Comparison of ENCODE assay signal across 8 cellular contexts in the genomic region with DNA sequence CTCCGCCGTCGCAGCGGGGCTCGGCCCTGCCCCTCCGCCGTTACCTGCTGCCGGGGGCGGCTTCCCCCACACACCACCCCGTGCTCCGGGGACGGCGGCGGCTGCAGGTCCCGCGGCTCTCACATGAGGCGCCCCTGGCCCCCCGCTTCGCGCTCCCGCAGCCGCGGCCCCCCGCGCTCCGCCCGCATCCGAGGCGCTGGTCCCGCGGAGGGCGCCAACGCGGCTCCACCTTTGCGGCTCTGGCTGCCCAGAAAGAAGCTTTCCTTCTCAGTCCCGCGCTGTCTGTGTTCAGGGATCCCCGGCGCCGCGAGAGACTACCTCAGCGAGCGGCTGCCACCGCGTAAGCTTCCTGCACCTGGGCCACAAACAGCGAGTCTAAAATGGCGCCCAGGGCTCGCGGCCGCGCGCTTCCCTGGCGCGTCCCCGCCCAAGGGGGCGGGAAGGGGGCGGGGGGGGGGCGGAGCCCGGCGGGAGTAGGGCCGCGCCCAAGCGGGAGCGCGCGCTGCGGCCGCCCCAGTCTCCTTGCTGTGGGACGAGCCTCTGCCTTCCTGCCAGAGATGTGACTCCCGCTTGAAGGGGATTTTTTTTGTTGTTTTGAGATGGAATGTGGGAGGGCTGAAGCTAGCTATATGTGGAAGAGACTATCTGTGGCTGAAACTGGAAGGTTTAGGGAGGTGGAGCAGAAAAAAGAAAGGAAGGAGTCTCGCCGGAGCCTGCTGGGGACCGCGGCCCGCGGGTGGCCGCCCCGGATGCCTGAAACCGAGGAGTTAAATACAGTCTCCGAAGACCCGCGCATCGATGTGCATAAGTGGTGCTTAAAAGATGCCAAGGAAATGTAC. TPM values are rescaled to one million over a fixed set of nuclear protein-coding genes. Genes with fewer than 3 reads are reported as not detected.
DNase-seq lines count a peak whose midpoint lies in the region; ATAC-seq and TF ChIP-seq lines count a peak whose summit lies in the region.

A gene with protein sequence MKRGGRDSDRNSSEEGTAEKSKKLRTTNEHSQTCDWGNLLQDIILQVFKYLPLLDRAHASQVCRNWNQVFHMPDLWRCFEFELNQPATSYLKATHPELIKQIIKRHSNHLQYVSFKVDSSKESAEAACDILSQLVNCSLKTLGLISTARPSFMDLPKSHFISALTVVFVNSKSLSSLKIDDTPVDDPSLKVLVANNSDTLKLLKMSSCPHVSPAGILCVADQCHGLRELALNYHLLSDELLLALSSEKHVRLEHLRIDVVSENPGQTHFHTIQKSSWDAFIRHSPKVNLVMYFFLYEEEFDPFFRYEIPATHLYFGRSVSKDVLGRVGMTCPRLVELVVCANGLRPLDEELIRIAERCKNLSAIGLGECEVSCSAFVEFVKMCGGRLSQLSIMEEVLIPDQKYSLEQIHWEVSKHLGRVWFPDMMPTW (minus strand): TSS at position 377 of the 839 bp plus-strand sequence. CDS start 5,299 bp downstream, outside the sequence.

- WGBS in psoas muscle, 3 donors, result 0 to 1% (median 0%) methylated on average over 41 to 81 of the region's 83 CpGs
- whole genome bisulfite sequencing in urinary bladder, result under 1% methylated on average over 83 of the region's 83 CpGs

- H3K36me3 ChIP-seq in psoas muscle (ENCODE audit: insufficient read depth in 1 of 2, low read depth in 1 of 2), result no peaks in the 10 kb centered on the region
- H3K36me3 ChIP-seq in urinary bladder (ENCODE audit: insufficient read depth), result no peaks in the 10 kb centered on the region

- TF ChIP-seq CTCF in psoas muscle (IDR thresholded peaks at IDR 0.05), result no peak

- peak; percentile 63 for ATAC-seq in GM18498 (IDR thresholded peaks at IDR 0.05; ENCODE audit: unreplicated experiment)
- peak; percentile 44 for ATAC-seq in HG02870 (IDR thresholded peaks at IDR 0.05; ENCODE audit: unreplicated experiment)
- peak; percentile 90 for ATAC-seq in left ventricle myocardium superior
- ATAC-seq in psoas muscle, result peak; percentile 81 to 88 (median 85)

- H3K27me3 ChIP-seq in psoas muscle (ENCODE audit: insufficient read depth in 3 of 3, low read length in 2 of 3), result no peaks in the 10 kb centered on the region

- H3K4me3 ChIP-seq in psoas muscle (peak within 1 kb of the TSS; percentile 94), urinary bladder (ENCODE audit: low read depth, low read length) (peak within 1 kb of the TSS; percentile 99)

- DNase-seq in NCI-H146 (lab: John Stamatoyannopoulos, UW), result peak; percentile 88
- DNase-seq in T-helper 2 cell, result peak; percentile 63 to 91 (median 76)
- DNase-seq in left ventricle myocardium superior, result peak; percentile 93
- DNase-seq in psoas muscle, result peak; percentile 86 to 93

- H3K4me1 ChIP-seq in psoas muscle (peaks cover 35% of the 10 kb centered on the region), urinary bladder (ENCODE audit: insufficient read depth) (no peaks in the 10 kb centered on the region)

- H3K27ac ChIP-seq in angular gyrus (ENCODE audit: low read depth, low read length) (peak within 1 kb of the TSS; percentile 90), psoas muscle (peak within 1 kb of the TSS; percentile 99), urinary bladder (ENCODE audit: low read depth) (peak within 1 kb of the TSS; percentile 100)

- H3K9me3 ChIP-seq in psoas muscle, result no peaks in the 10 kb centered on the region

- intact Hi-C loops in left ventricle myocardium superior (cut with micrococcal nuclease) (no loop called here), psoas muscle (cut with DNase I) (loop anchor here (2.0 to 5.0 kb wide), 2 partner anchors 30 to 35 kb away; partner anchors contain the start of gene CLN5 (in 1 of the 2))

RNA-seq across cellular contexts. Expression of the gene that starts here (rescaled TPM):
- 31.7 TPM for total RNA-seq in left ventricle myocardium superior
- total RNA-seq in psoas muscle, result 10 to 100 TPM; 23.5 to 40.4 (median 24.4) TPM
- 10 to 100 TPM; 12.5 to 41.3 (median 25.1) TPM for polyA plus RNA-seq in psoas muscle
- 122 TPM for total RNA-seq in urinary bladder
- polyA plus RNA-seq in urinary bladder, result 33.0 TPM

Comparison
In these comparisons a context has a peak if more than half of its experiments do, and no peak if none do; other contexts are left out.
1. Peak in every context shown above with its lines: DNase-seq, ATAC-seq, H3K4me3 ChIP-seq and H3K27ac ChIP-seq.